In the genomic region with DNA sequence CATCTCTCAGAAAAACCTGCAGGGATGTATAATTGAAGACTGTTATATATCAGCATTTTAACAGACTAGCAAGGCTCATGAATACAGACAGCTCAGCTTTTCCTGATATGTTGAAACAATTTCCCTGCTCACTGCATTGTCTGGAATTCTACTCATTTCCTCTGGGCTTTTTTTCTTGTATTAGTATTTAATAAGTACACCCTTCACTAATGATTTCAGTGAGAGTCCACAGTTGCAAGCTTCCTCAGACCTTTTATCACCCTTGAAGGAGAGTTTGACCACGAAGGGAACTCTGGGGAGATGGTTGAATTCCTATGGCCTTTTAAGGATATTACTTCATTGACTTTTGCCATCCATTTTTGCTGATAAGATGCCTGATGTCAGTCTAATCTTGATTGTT, we compare ENCODE assay signal across 31 cellular contexts.
DNase-seq lines count a peak whose midpoint lies in the region; ATAC-seq and TF ChIP-seq lines count a peak whose summit lies in the region.
"Had no signal": no experiment of that assay in that cellular context is flagged by ENCODE, and none has a peak within 500 bp of the region (broad histone marks: within the 10 kb centered on the region; RNA-seq: fewer than 3 reads in every experiment).

No MANE protein-coding gene starts in this region.

- DNase-seq in LHCN-M2 (ENCODE audit: low read depth) (peak; percentile 23), cardiac fibroblast (ENCODE audit: low read depth in 2 of 2) (peak; percentile 49 to 78), kidney tubule cell (ENCODE audit: low spot score) (peak; percentile 54), H4 (ENCODE audit: low spot score) (no peak), activated gamma-delta T cell (lab: John Stamatoyannopoulos, UW) (no peak), DMS 273 treated with DMSO at 0.1 percent for 48 hours (lab: John Stamatoyannopoulos, UW) (no peak)
- DNase-seq: activated CD4-positive, alpha-beta T cell treated with anti-CD3 and anti-CD28 coated beads, Interleukin-2, amount 10 ng/mL, durations not matched to agents 24 days and 14 days; activated CD8-positive, alpha-beta memory T cell treated with anti-CD3 and anti-CD28 coated beads for 24 hours; activated T-cell treated with anti-CD3 and anti-CD28 coated beads for 4 hours; C1 segment of cervical spinal cord; caudate nucleus; DMS53; left cardiac atrium; NCI-H1048; NCI-H1694; NCI-H510A; posterior cingulate gyrus; right lobe of liver; SJCRH30; stimulated activated CD4-positive, alpha-beta T cell treated with anti-CD3 and anti-CD28 coated beads, Interleukin-12 subunit alpha, Interleukin-12 subunit beta, amount 100 ng/mL, for 4 hours; stimulated activated CD4-positive, alpha-beta T cell treated with anti-CD3 and anti-CD28 coated beads, Interleukin-2, amount 100 ng/mL, for 48 hours; stimulated activated naive CD8-positive, alpha-beta T cell treated with anti-CD3 and anti-CD28 coated beads, Interleukin-15, amount 100 ng/mL, for 72 hours; T-cell had no signal

- no peak for ATAC-seq in GM21619 (IDR thresholded peaks at IDR 0.05; ENCODE audit: unreplicated experiment)
- ATAC-seq: activated naive CD4-positive, alpha-beta T cell treated with anti-CD3 and anti-CD28 coated beads, Interleukin-2, amount 50 U/mL, for 72 hours; esophagus mucosa; gastroesophageal sphincter; left cardiac atrium; right lobe of liver; stimulated activated naive CD8-positive, alpha-beta T cell treated with anti-CD3 and anti-CD28 coated beads, Interleukin-15, amount 100 ng/mL, for 72 hours; T-cell; WTC11 had no signal

- no peak for TF ChIP-seq CTCF in cardiac fibroblast (IDR thresholded peaks at IDR 0.05; ENCODE audit: low read depth, low read length)

- H3K4me3 ChIP-seq in cardiac fibroblast (replicated peaks in 1 of 2; ENCODE audit: low read depth in 2 of 2, low read length in 2 of 2) = no peak overlapping the region
- H3K4me3 ChIP-seq: gastroesophageal sphincter, hepatocyte, lung, right lobe of liver, SJCRH30, thoracic aorta had no signal

Comparison
In these comparisons a context has a peak if more than half of its experiments do, and no peak if none do; other contexts are left out.
1. DNase-seq: peak in LHCN-M2 (single experiment), cardiac fibroblast (2 of 2) and kidney tubule cell (single experiment); none in H4 (single experiment), activated gamma-delta T cell (single experiment) and DMS 273 treated with DMSO at 0.1 percent for 48 hours (single experiment).